ENCODE assay signal across 30 cellular contexts in genomic region chr2:153197635-153198386, GRCh38.
"Had no signal": no experiment of that assay in that cellular context is flagged by ENCODE, and none has a peak within 500 bp of the region (broad histone marks: within the 10 kb centered on the region; RNA-seq: fewer than 3 reads in every experiment).

No MANE protein-coding gene starts in this region.

- H3K36me3 Mint-ChIP-seq: stimulated activated naive B cell treated with anti-CD40 and anti-IgM and Interleukin-4, amounts not matched to agents 10 μg/mL and 1 μg/mL and 100 μg/mL, for 72 hours had no signal

- H3K79me2 ChIP-seq: hepatocyte, parathyroid adenoma had no signal

- H3K4me3 ChIP-seq: heart right ventricle, hepatocyte, lower lobe of right lung, mucosa of descending colon, right atrium auricular region, right lobe of liver, skin epidermis, stomach, testis, thyroid gland, uterus had no signal

- DNase-seq: heart right ventricle; islet precursor cell; kidney glomerular epithelial cell; left cardiac atrium; lower lobe of right lung; mammary epithelial cell; mesenchymal stem cell; midbrain; mucosa of descending colon; naive thymus-derived CD8-positive, alpha-beta T cell; nucleus accumbens; right lobe of liver; stimulated activated CD4-positive, alpha-beta T cell treated with anti-CD3 and anti-CD28 coated beads, Interleukin-12 subunit alpha, Interleukin-12 subunit beta, amount 100 ng/mL, for 4 hours; stimulated activated CD4-positive, alpha-beta T cell treated with anti-CD3 and anti-CD28 coated beads, Interleukin-15, amount 100 ng/mL, for 24 hours; stimulated activated CD4-positive, alpha-beta T cell treated with anti-CD3 and anti-CD28 coated beads, Interleukin-2, amount 100 ng/mL, for 24 hours; stimulated activated CD4-positive, alpha-beta T cell treated with anti-CD3 and anti-CD28 coated beads, Interleukin-4, amount 100 ng/mL, for 1 hour; stimulated activated naive B cell treated with anti-CD40 and anti-IgM and Interleukin-4, amounts not matched to agents 10 μg/mL and 1 μg/mL and 100 μg/mL, for 72 hours; stimulated activated naive CD8-positive, alpha-beta T cell treated with anti-CD3 and anti-CD28 coated beads, Interleukin-15, Interleukin-2, amounts not matched to agents 100 U/mL and 50 U/mL, for 24 hours; stomach; testis; thyroid gland; uterus had no signal

- H3K27ac ChIP-seq: heart right ventricle, hepatocyte, lower lobe of right lung, parathyroid adenoma, right atrium auricular region, right lobe of liver, skin epidermis, stomach, testis, thyroid gland, uterus had no signal

- ATAC-seq: left cardiac atrium; left lobe of liver; naive thymus-derived CD8-positive, alpha-beta T cell; stimulated activated naive CD8-positive, alpha-beta T cell treated with anti-CD3 and anti-CD28 coated beads, Interleukin-15, Interleukin-2, amounts not matched to agents 100 U/mL and 50 U/mL, for 24 hours had no signal

- H3K27me3 ChIP-seq: heart right ventricle, hepatocyte, right atrium auricular region, right lobe of liver, stomach, testis, thyroid gland, uterus had no signal

- H3K4me1 Mint-ChIP-seq: nephron; neural crest cell; stimulated activated naive B cell treated with anti-CD40 and anti-IgM and Interleukin-4, amounts not matched to agents 10 μg/mL and 1 μg/mL and 100 μg/mL, for 72 hours had no signal

- H3K27me3 Mint-ChIP-seq: progenitor cell of endocrine pancreas; stimulated activated naive B cell treated with anti-CD40 and anti-IgM and Interleukin-4, amounts not matched to agents 10 μg/mL and 1 μg/mL and 100 μg/mL, for 72 hours had no signal

- H3K4me1 ChIP-seq: heart right ventricle, lower lobe of right lung, parathyroid adenoma, right atrium auricular region, right lobe of liver, stomach, testis, thyroid gland, uterus had no signal

- H3K36me3 ChIP-seq: heart right ventricle, lower lobe of right lung, right atrium auricular region, right lobe of liver, stomach, thyroid gland, uterus had no signal

- H3K4me2 ChIP-seq: hepatocyte had no signal

- H3K27ac Mint-ChIP-seq: nephron; progenitor cell of endocrine pancreas; stimulated activated naive B cell treated with anti-CD40 and anti-IgM and Interleukin-4, amounts not matched to agents 10 μg/mL and 1 μg/mL and 100 μg/mL, for 72 hours had no signal

- H3K4me3 Mint-ChIP-seq: naive thymus-derived CD8-positive, alpha-beta T cell; nephron; neural crest cell; stimulated activated naive B cell treated with anti-CD40 and anti-IgM and Interleukin-4, amounts not matched to agents 10 μg/mL and 1 μg/mL and 100 μg/mL, for 72 hours had no signal

- H3K9ac ChIP-seq: parathyroid adenoma had no signal
